In genomic region chr18:11980148-11980554, GRCh38 we compare ENCODE assay signal across 8 cellular contexts. TPM values are rescaled to one million over a fixed set of nuclear protein-coding genes. Genes with fewer than 3 reads are reported as not detected.
DNase-seq lines count a peak whose midpoint lies in the region; ATAC-seq, FAIRE-seq and TF ChIP-seq lines count a peak whose summit lies in the region.

No MANE protein-coding gene starts in this region.

- H3K4me1 ChIP-seq in HepG2 (ENCODE audit: insufficient read depth, low read length): peaks cover 50% of the 10 kb centered on the region
- H3K4me1 ChIP-seq in upper lobe of left lung: peaks cover 22 to 35% (median 28%) of the 10 kb centered on the region in 4 donors

- ATAC-seq in HepG2 (no peak), upper lobe of left lung (ENCODE audit: low FRiP score in 2 of 2) (no peak)

- CTCF ChIA-PET in activated naive CD4-positive, alpha-beta T cell treated with anti-CD3 and anti-CD28 coated beads for 36 hours (lab: Charles Lee): interaction anchor here (2.3 to 5.1 kb wide), 2 partner anchors 14 to 42 kb away, joined by 7 to 28 read pairs; no protein-coding TSS in a partner anchor
- CTCF ChIA-PET in HepG2 (lab: Yijun Ruan, JAX; ENCODE audit: low intra/inter-chr PET ratio, low total read pairs): no interaction called here

- FAIRE-seq in HepG2 (lab: Jason Lieb, UNC): no peak

- H3K27me3 ChIP-seq in HepG2 (ENCODE audit: control insufficient read depth in 1 of 2, insufficient read depth in 2 of 2, low read length in 2 of 2) (no peaks in the 10 kb centered on the region), upper lobe of left lung (no peaks in the 10 kb centered on the region)

- no peak for TF ChIP-seq RAD21 in HepG2 (CRISPR knock-in tag; IDR thresholded peaks at IDR 0.05)

- peaks cover 4% of the 10 kb centered on the region for H3K36me3 Mint-ChIP-seq in activated naive CD4-positive, alpha-beta T cell treated with anti-CD3 and anti-CD28 coated beads for 36 hours (ENCODE audit: low read depth)
- H3K36me3 Mint-ChIP-seq in activated naive CD8-positive, alpha-beta T cell treated with anti-CD3 and anti-CD28 coated beads for 36 hours: no peaks in the 10 kb centered on the region

- WGBS in HepG2 (ENCODE audit: low lambda C conversion rate): under 1% methylated on average over 11 of the region's 19 CpGs
- WGBS in upper lobe of left lung, 2 donors: 2 to 4% methylated on average over 11 to 19 of the region's 19 CpGs

- in situ Hi-C loops in HepG2 (cut with HindIII; ENCODE audit: extremely low pct_ligation_motif_present, low pct_unique_long_range_greater_than_20kb): no loop called here

- peaks cover 2% of the 10 kb centered on the region for H3K27me3 Mint-ChIP-seq in activated naive CD4-positive, alpha-beta T cell treated with anti-CD3 and anti-CD28 coated beads for 36 hours (ENCODE audit: low read depth)
- H3K27me3 Mint-ChIP-seq in activated naive CD8-positive, alpha-beta T cell treated with anti-CD3 and anti-CD28 coated beads for 36 hours: no peaks in the 10 kb centered on the region

- TF ChIP-seq CTCF in HepG2 (CRISPR knock-in tag; IDR thresholded peaks at IDR 0.05): no peak
- TF ChIP-seq CTCF in upper lobe of left lung (IDR thresholded peaks at IDR 0.05): no peak

- peaks cover 14% of the 10 kb centered on the region for H3K4me1 Mint-ChIP-seq in activated naive CD4-positive, alpha-beta T cell treated with anti-CD3 and anti-CD28 coated beads for 36 hours (ENCODE audit: low read depth)
- peaks cover 20% of the 10 kb centered on the region for H3K4me1 Mint-ChIP-seq in activated naive CD8-positive, alpha-beta T cell treated with anti-CD3 and anti-CD28 coated beads for 36 hours

- BruUV-seq in HepG2 (replicated peaks; lab: Mats Ljungman, UMichigan): TSS peak; percentile 98

- no peaks in the 10 kb centered on the region for H3K9me3 Mint-ChIP-seq in activated naive CD4-positive, alpha-beta T cell treated with anti-CD3 and anti-CD28 coated beads for 36 hours
- no peaks in the 10 kb centered on the region for H3K9me3 Mint-ChIP-seq in activated naive CD8-positive, alpha-beta T cell treated with anti-CD3 and anti-CD28 coated beads for 36 hours

- no peaks in the 10 kb centered on the region for H3K9me3 ChIP-seq in HepG2 (ENCODE audit: low read length)
- H3K9me3 ChIP-seq in upper lobe of left lung: no peaks in the 10 kb centered on the region

- peaks cover 17% of the 10 kb centered on the region for H3K79me2 ChIP-seq in HepG2 (ENCODE audit: insufficient read depth, low read length)

- H3K27ac ChIP-seq in HepG2 (ENCODE audit: extremely low read length, insufficient read depth, low read length): peak overlapping the region; percentile 93
- H3K27ac ChIP-seq in upper lobe of left lung: peak overlapping the region; percentile 92 to 96 (median 94)

- peaks cover 5% of the 10 kb centered on the region; the same call in 1 of the 2 replicates for H4K20me1 ChIP-seq in HepG2 (ENCODE audit: insufficient read depth, low read length)

- intact Hi-C loops in activated naive CD4-positive, alpha-beta T cell treated with anti-CD3 and anti-CD28 coated beads for 36 hours (cut with micrococcal nuclease): loop anchor here (2.0 to 10.0 kb wide), 4 partner anchors 425 to 1453 kb away; partner anchors contain the start of genes CEP76, NAPG, PRELID3A and PSMG2
- intact Hi-C loops in HepG2 (cut with micrococcal nuclease; ENCODE audit: unreplicated experiment): loop anchor here (2.0 kb wide), 3 partner anchors 23 to 59 kb away; no protein-coding TSS in a partner anchor

- POLR2A ChIA-PET in HepG2 (lab: Yijun Ruan, JAX): interaction anchor here (0.6 to 5.8 kb wide), 19 partner anchors 15 to 396 kb away, joined by 3 to 328 read pairs (median 7); no protein-coding TSS in a partner anchor

- H3K36me3 ChIP-seq in HepG2 (replicated peaks in 1 of 2; ENCODE audit: control insufficient read depth in 1 of 2, insufficient read depth in 2 of 2, low read length in 2 of 2): no peaks in the 10 kb centered on the region
- H3K36me3 ChIP-seq in upper lobe of left lung: no peaks in the 10 kb centered on the region

- TF ChIP-seq POLR2A in HepG2 (IDR thresholded peaks at IDR 0.05; ENCODE audit: insufficient read depth in 1 of 2, low read depth in 2 of 2, low read length in 2 of 2) (no peak), upper lobe of left lung (IDR thresholded peaks at IDR 0.05) (no peak)

- peak overlapping the region; percentile 45 to 74 (median 53); a peak in 5 of 6 replicates for H3K4me3 ChIP-seq in HepG2 (replicated peaks in 1 of 3; ENCODE audit: insufficient read depth in 1 of 3, low read depth in 2 of 3, low read length in 3 of 3)
- peak overlapping the region; percentile 40 to 89 (median 68) for H3K4me3 ChIP-seq in upper lobe of left lung

- TF ChIP-seq EP300 in HepG2 (IDR thresholded peaks at IDR 0.05; ENCODE audit: low read depth in 2 of 2, low read length in 2 of 2): no peak
- no peak for TF ChIP-seq EP300 in HepG2 (CRISPR knock-in tag; IDR thresholded peaks at IDR 0.05; ENCODE audit: borderline replicate concordance)
- no peak for TF ChIP-seq EP300 in upper lobe of left lung (IDR thresholded peaks at IDR 0.05)

- H3K9ac ChIP-seq in HepG2 (ENCODE audit: insufficient read depth, low read depth, low read length): peak overlapping the region; percentile 90

- no peak for DNase-seq in activated naive CD4-positive, alpha-beta T cell treated with anti-CD3 and anti-CD28 coated beads for 36 hours
- no peak for DNase-seq in activated naive CD4-positive, alpha-beta T cell treated with anti-CD3 and anti-CD28 coated beads, Interleukin-2, amount 50 U/mL, for 16 hours
- DNase-seq in activated naive CD8-positive, alpha-beta T cell treated with anti-CD3 and anti-CD28 coated beads for 36 hours: no peak
- no peak for DNase-seq in HepG2 (ENCODE audit: low spot score)
- peak in 1 of 2 donors; percentile 36 for DNase-seq in upper lobe of left lung
- no peak for DNase-seq in activated CD4-positive, CD25-positive, alpha-beta regulatory T cell (lab: John Stamatoyannopoulos, UW)
- no peak for DNase-seq in NCI-H1436 (lab: John Stamatoyannopoulos, UW)
- no peak for DNase-seq in GM19240 (ENCODE audit: insufficient read length, low spot score)

- H3K4me3 Mint-ChIP-seq in activated naive CD4-positive, alpha-beta T cell treated with anti-CD3 and anti-CD28 coated beads for 36 hours: peak overlapping the region; percentile 86
- H3K4me3 Mint-ChIP-seq in activated naive CD8-positive, alpha-beta T cell treated with anti-CD3 and anti-CD28 coated beads for 36 hours: peak overlapping the region; percentile 79

- peak overlapping the region; percentile 76 for H3K4me2 ChIP-seq in HepG2 (ENCODE audit: low read depth, low read length)

- peak overlapping the region; percentile 83 for H3K27ac Mint-ChIP-seq in activated naive CD4-positive, alpha-beta T cell treated with anti-CD3 and anti-CD28 coated beads for 36 hours
- H3K27ac Mint-ChIP-seq in activated naive CD8-positive, alpha-beta T cell treated with anti-CD3 and anti-CD28 coated beads for 36 hours: peak overlapping the region; percentile 80

- H2AFZ ChIP-seq in HepG2 (ENCODE audit: low read length): no peak overlapping the region

TF ChIP-seq in HepG2, 621 proteins besides CTCF, POLR2A, EP300 and RAD21 (continues in another document):
- TF ChIP-seq MAZ (IDR thresholded peaks at IDR 0.05; ENCODE audit: borderline replicate concordance, low read depth, low read length): no peak
- no peak for TF ChIP-seq MAZ (CRISPR knock-in tag; IDR thresholded peaks at IDR 0.05; ENCODE audit: low read depth)
- 0 out of 2 replicates have a peak, but pooled peaks have one; percentile 69 for TF ChIP-seq ZNF224 (CRISPR knock-in tag; IDR thresholded peaks at IDR 0.05)
- 0 out of 2 replicates have a peak, but pooled peaks have one; percentile 13 for TF ChIP-seq NAIF1 (CRISPR knock-in tag; IDR thresholded peaks at IDR 0.05; ENCODE audit: borderline replicate concordance)
- TF ChIP-seq HNRNPL (IDR thresholded peaks at IDR 0.05; ENCODE audit: low read depth, low read length): no peak
- 0 out of 2 replicates have a peak, but pooled peaks have one; percentile 24 for TF ChIP-seq BCL6 (CRISPR knock-in tag; IDR thresholded peaks at IDR 0.05)
- no peak for TF ChIP-seq ZNF570 (CRISPR knock-in tag; IDR thresholded peaks at IDR 0.05; ENCODE audit: borderline replicate concordance)
- TF ChIP-seq ZSCAN25 (CRISPR knock-in tag; IDR thresholded peaks at IDR 0.05): no peak
- no peak for TF ChIP-seq ZSCAN20 (CRISPR knock-in tag; IDR thresholded peaks at IDR 0.05; ENCODE audit: borderline replicate concordance)

RNA-seq across cellular contexts. Expression of gene IMPA2, which starts 1.2 kb away (rescaled TPM):
- total RNA-seq in activated naive CD4-positive, alpha-beta T cell treated with anti-CD3 and anti-CD28 coated beads for 36 hours: 10 to 100 TPM; 23.6 to 28.9 TPM
- 10 to 100 TPM; 16.0 to 17.2 TPM for total RNA-seq in activated naive CD8-positive, alpha-beta T cell treated with anti-CD3 and anti-CD28 coated beads for 36 hours
- total RNA-seq in HepG2 (2016; rRNA removed; fragmentation: Illumina TruSeq; extraction: Trizol) (65.4 and 71.8 TPM in 2 replicates), upper lobe of left lung (100 to 1,000 TPM in 2 of 6 donors, 10 to 100 TPM in 4; 59.3 to 111 (median 77.6) TPM)
- total RNA-seq in HepG2 (2016; cell fraction: cytosol; rRNA removed; fragmentation: Illumina TruSeq; extraction: Trizol; ENCODE audit: low read depth): 77.7 and 94.9 TPM in 2 replicates
- total RNA-seq in HepG2 (2016; cell fraction: insoluble cytoplasmic fraction; rRNA removed; fragmentation: Illumina TruSeq; extraction: Trizol): 58.3 and 76.5 TPM in 2 replicates
- total RNA-seq in HepG2 (2016; cell fraction: membrane; rRNA removed; fragmentation: Illumina TruSeq; extraction: Trizol): 122 and 147 TPM in 2 replicates
- 55.6 and 62.0 TPM in 2 replicates for total RNA-seq in HepG2 (2016; cell fraction: nucleus; rRNA removed; fragmentation: Illumina TruSeq; extraction: Trizol)
- polyA plus RNA-seq in HepG2 (2011; rRNA removed): 28.8 and 37.8 TPM in 2 replicates
- polyA plus RNA-seq in HepG2 (2011; cell fraction: cytosol; rRNA removed): 28.2 and 43.4 TPM in 2 replicates
- polyA plus RNA-seq in HepG2 (2011; cell fraction: nucleus; rRNA removed): 104 and 146 TPM in 2 replicates
- polyA plus RNA-seq in HepG2 (2012): 56.2 and 62.5 TPM in 2 replicates
- polyA plus RNA-seq in HepG2 (2016; cell fraction: cytosol; fragmentation: Illumina TruSeq; extraction: Trizol; ENCODE audit: low read depth): 83.4 and 111 TPM in 2 replicates
- polyA plus RNA-seq in HepG2 (2016; cell fraction: insoluble cytoplasmic fraction; fragmentation: Illumina TruSeq; extraction: Trizol; ENCODE audit: low read depth): 68.3 and 79.3 TPM in 2 replicates
- polyA plus RNA-seq in HepG2 (2016; cell fraction: membrane; fragmentation: Illumina TruSeq; extraction: Trizol; ENCODE audit: low read depth): 118 and 138 TPM in 2 replicates
- polyA plus RNA-seq in HepG2 (2016; cell fraction: nucleus; fragmentation: Illumina TruSeq; extraction: Trizol; ENCODE audit: insufficient read depth, low read depth): 90.9 and 102 TPM in 2 replicates
- 45.6 and 172 TPM in 2 replicates for polyA minus RNA-seq in HepG2 (2011; rRNA and poly(A)+ RNA removed; ENCODE audit: low replicate concordance)
- 12.3 and 17.3 TPM in 2 replicates for polyA minus RNA-seq in HepG2 (2011; cell fraction: cytosol; rRNA and poly(A)+ RNA removed)
- 22.8 and 37.2 TPM in 2 replicates for polyA minus RNA-seq in HepG2 (2011; cell fraction: nucleus; rRNA and poly(A)+ RNA removed)
